37 cellular contexts compared by ENCODE assay signal in genomic region chr11:37468344-37468743, GRCh38.
"Had no signal": no experiment of that assay in that cellular context is flagged by ENCODE, and none has a peak within 500 bp of the region (broad histone marks: within the 10 kb centered on the region; RNA-seq: fewer than 3 reads in every experiment).

No MANE protein-coding gene starts in this region.

- H3K4me3 ChIP-seq: adrenal gland, body of pancreas, breast epithelium, MG63, PC-9 had no signal

- ATAC-seq: activated naive CD4-positive, alpha-beta T cell treated with anti-CD3 and anti-CD28 coated beads, Interleukin-2, amount 50 U/mL, for 72 hours; activated T-cell treated with anti-CD3 and anti-CD28 coated beads, Interleukin-2, amount 50 U/mL, for 4 hours; body of pancreas; Right ventricle myocardium inferior; SK-N-SH treated with all-trans-retinoic acid at 6 μM for 48 hours had no signal

- H2AFZ ChIP-seq: PC-9 had no signal

- FAIRE-seq: astrocyte, RCC 7860 had no signal

- H3K27me3 ChIP-seq: adrenal gland, body of pancreas, breast epithelium, MG63 had no signal

- H3K9me3 ChIP-seq: body of pancreas, breast epithelium had no signal

- H3K4me2 ChIP-seq: PC-9 had no signal

- DNase-seq: activated B cell treated with CpG ODN at 0.5 μM for 24 hours; activated CD4-positive, alpha-beta memory T cell treated with anti-CD3 and anti-CD28 coated beads for 36 hours; activated CD4-positive, alpha-beta T cell treated with anti-CD3 and anti-CD28 coated beads for 4 hours; activated CD4-positive, alpha-beta T cell treated with anti-CD3 and anti-CD28 coated beads, Interleukin-2, amount 50 U/mL, for 1 hour; activated CD4-positive, CD25-positive, alpha-beta regulatory T cell treated with anti-CD3 and anti-CD28 coated beads, Interleukin-2, amount 50 U/mL, for 72 hours; activated CD8-positive, alpha-beta memory T cell treated with anti-CD3 and anti-CD28 coated beads, Interleukin-2, amount 50 U/mL, for 4 hours; activated gamma-delta T cell treated with Interleukin-2 at 50 U/mL for 16 hours; activated naive CD4-positive, alpha-beta T cell treated with anti-CD3 and anti-CD28 coated beads for 36 hours; activated T-cell treated with anti-CD3 and anti-CD28 coated beads for 4 hours; activated T-cell treated with anti-CD3 and anti-CD28 coated beads, Interleukin-2, amount 50 U/mL, for 4 hours; adrenal gland; body of pancreas; caudate nucleus; cerebellar nuclear complex; Kasumi-1; MG63; NCI-H1048; NCI-H1105 treated with DMSO at 0.1 percent for 48 hours; NCI-H1436; NCI-H1694; NCI-H1930; NCI-H2081 treated with DMSO at 0.1 percent for 48 hours; NCI-H226; NCI-H524 treated with DMSO at 0.1 percent for 48 hours; PC-9; SIG-M5; T-helper 1 cell; T-helper 2 cell; T-helper 9 cell had no signal

- H3K4me1 ChIP-seq: adrenal gland, body of pancreas, breast epithelium had no signal

- H3K36me3 ChIP-seq: adrenal gland, breast epithelium, MG63 had no signal

- H3K27ac ChIP-seq: adrenal gland, body of pancreas, breast epithelium, PC-9, RWPE1, VCaP had no signal
